11 cellular contexts compared by ENCODE assay signal in the genomic region with DNA sequence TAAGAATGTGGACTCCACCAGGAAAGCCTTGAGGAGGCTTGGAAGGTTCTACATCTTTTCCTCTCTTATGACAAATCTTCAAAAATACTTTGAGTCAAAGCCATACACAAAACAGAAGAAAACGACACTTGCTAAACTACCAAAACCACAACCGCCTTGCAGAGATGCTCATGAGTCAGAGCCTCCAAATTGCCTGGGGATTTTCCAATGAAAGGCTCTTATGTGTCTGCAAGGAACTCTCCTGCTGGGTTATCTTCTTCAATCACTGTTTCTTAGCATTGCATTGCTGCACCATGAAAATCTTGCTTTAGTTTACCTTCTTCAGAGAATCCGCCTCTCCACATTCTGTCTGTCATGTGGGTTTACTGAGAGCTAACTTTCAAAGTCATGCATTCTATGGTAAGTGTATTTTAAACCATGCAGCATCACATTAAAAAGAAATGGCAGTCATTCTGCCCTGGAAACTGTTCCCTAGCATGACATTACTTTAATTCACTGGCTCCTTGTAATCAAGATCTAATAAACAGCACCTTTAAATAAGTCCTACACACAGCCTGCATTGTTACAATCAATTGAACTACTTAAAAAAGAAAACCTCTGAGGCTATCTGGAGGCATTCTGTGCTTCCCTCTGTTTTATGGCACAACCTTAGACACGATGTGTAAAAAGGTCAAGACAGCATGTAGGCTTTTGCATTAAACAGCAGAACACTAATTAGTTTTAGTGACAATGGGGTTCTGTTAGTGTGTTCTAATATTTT.
A peak's percentile ranks its signal among the peaks of the same experiment; 100 is the strongest.
DNase-seq lines count a peak whose midpoint lies in the region; ATAC-seq and TF ChIP-seq lines count a peak whose summit lies in the region.
"Had no signal": no experiment of that assay in that cellular context is flagged by ENCODE, and none has a peak within 500 bp of the region (broad histone marks: within the 10 kb centered on the region; RNA-seq: fewer than 3 reads in every experiment).

No MANE protein-coding gene starts in this region.

- H3K27me3 Mint-ChIP-seq in GM23338 (ENCODE audit: insufficient read depth, low read depth, poor library complexity), result peaks cover 5% of the 10 kb centered on the region

- H2AFZ ChIP-seq in GM23338, result peak overlapping the region; percentile 80; the same call in 1 of the 2 replicates

- peaks cover 51% of the 10 kb centered on the region for H3K4me1 ChIP-seq in GM23338 (ENCODE audit: insufficient read depth)
- no peaks in the 10 kb centered on the region for H3K4me1 ChIP-seq in foreskin keratinocyte
- H3K4me1 ChIP-seq: esophagus squamous epithelium had no signal

- H3K9me2 ChIP-seq in GM23338 (ENCODE audit: insufficient read depth), result no peaks in the 10 kb centered on the region; the same call in 1 of the 2 replicates

- H3K27me3 ChIP-seq in GM23338 (ENCODE audit: insufficient read depth), result no peaks in the 10 kb centered on the region
- H3K27me3 ChIP-seq in foreskin keratinocyte, result peaks cover 14% of the 10 kb centered on the region

- in situ Hi-C loops in Caki2 (cut with HindIII; ENCODE audit: low pct_unique_long_range_greater_than_20kb, low sequenced_read_pairs), result no loop called here

- H3F3A ChIP-seq in GM23338 (replicated peaks; ENCODE audit: low read depth), result 0 out of 2 replicates have a peak, but pooled peaks cover 2% of the 10 kb centered on the region

- no peaks in the 10 kb centered on the region for H3K36me3 Mint-ChIP-seq in GM23338 (ENCODE audit: low read depth)

- no peaks in the 10 kb centered on the region for H3K9me3 Mint-ChIP-seq in GM23338

- TF ChIP-seq CTCF in GM23338 (conservative IDR thresholded peaks at IDR 0.05; ENCODE audit: low read depth in 2 of 2) (no peak), RWPE1 (conservative IDR thresholded peaks at IDR 0.05; ENCODE audit: low read depth) (no peak), foreskin keratinocyte (conservative IDR thresholded peaks at IDR 0.05) (no peak), GM10248 (IDR thresholded peaks at IDR 0.05; ENCODE audit: control extremely low read depth, extremely low read depth, low read depth, missing control alignments) (no peak)

- CTCF ChIA-PET in RWPE1 (lab: Yijun Ruan, JAX) (no interaction called here), GM10248 (lab: Yijun Ruan, JAX) (interaction anchor here (1.0 kb wide), 1 partner anchor 14 kb away, joined by 3 read pairs; no protein-coding TSS in a partner anchor)

- H4K20me1 ChIP-seq in GM23338 (replicated peaks; ENCODE audit: insufficient read depth), result no peaks in the 10 kb centered on the region

- no peaks in the 10 kb centered on the region for H3K79me2 ChIP-seq in GM23338 (replicated peaks; ENCODE audit: insufficient read depth)

- no peak overlapping the region for H3K4me3 ChIP-seq in GM23338
- H3K4me3 ChIP-seq: esophagus squamous epithelium had no signal

- H3K27ac Mint-ChIP-seq in GM23338, result no peak overlapping the region

- H3K4me2 ChIP-seq in GM23338, result no peak overlapping the region
- H3K4me2 ChIP-seq: KMS-11 had no signal

- H3K27ac ChIP-seq in GM23338 (ENCODE audit: low read depth) (no peak overlapping the region), RWPE1 (no peak overlapping the region), foreskin keratinocyte (no peak overlapping the region)
- H3K27ac ChIP-seq: esophagus squamous epithelium, KMS-11 had no signal

- peaks cover 51% of the 10 kb centered on the region for H3K4me1 Mint-ChIP-seq in GM23338

- POLR2A ChIA-PET in RWPE1 (lab: Yijun Ruan, JAX; ENCODE audit: low non-redundant PET) (no interaction called here), GM10248 (lab: Yijun Ruan, JAX) (no interaction called here)

- ATAC-seq in GM23338 (peak; percentile 35; the same call in 2 of the 3 replicates), foreskin keratinocyte (peak; percentile 77)

- no peaks in the 10 kb centered on the region for H3K36me3 ChIP-seq in GM23338 (ENCODE audit: insufficient read depth)
- H3K36me3 ChIP-seq: esophagus squamous epithelium had no signal

- DNase-seq in Caki2 (ENCODE audit: low read depth), result peak; percentile 19
- no peak for DNase-seq in GM23338 (ENCODE audit: low spot score)
- peak; percentile 7 for DNase-seq in RWPE1 (ENCODE audit: low spot score)
- peak; percentile 27 to 61 for DNase-seq in foreskin keratinocyte
- no peak for DNase-seq in COLO668 (lab: John Stamatoyannopoulos, UW; ENCODE audit: unreplicated experiment)
- no peak for DNase-seq in T-helper 9 cell
- no peak for DNase-seq in GM10248 (ENCODE audit: extremely low spot score)
- no peak for DNase-seq in GM19240 (ENCODE audit: insufficient read length, low spot score)
- DNase-seq: esophagus squamous epithelium; stimulated activated CD4-positive, alpha-beta T cell treated with anti-CD3 and anti-CD28 coated beads, Interleukin-4, amount 100 ng/mL, for 1 hour had no signal

- H3K4me3 Mint-ChIP-seq in GM23338, result no peak overlapping the region

TF ChIP-seq in GM23338, 12 proteins besides CTCF, POLR2A, EP300 and RAD21 (continues in another document):
- no peak for TF ChIP-seq JUNB (IDR thresholded peaks at IDR 0.05; ENCODE audit: unreplicated experiment)
- TF ChIP-seq, protein P1, sequence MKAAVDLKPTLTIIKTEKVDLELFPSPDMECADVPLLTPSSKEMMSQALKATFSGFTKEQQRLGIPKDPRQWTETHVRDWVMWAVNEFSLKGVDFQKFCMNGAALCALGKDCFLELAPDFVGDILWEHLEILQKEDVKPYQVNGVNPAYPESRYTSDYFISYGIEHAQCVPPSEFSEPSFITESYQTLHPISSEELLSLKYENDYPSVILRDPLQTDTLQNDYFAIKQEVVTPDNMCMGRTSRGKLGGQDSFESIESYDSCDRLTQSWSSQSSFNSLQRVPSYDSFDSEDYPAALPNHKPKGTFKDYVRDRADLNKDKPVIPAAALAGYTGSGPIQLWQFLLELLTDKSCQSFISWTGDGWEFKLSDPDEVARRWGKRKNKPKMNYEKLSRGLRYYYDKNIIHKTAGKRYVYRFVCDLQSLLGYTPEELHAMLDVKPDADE (IDR thresholded peaks at IDR 0.05), result no peak
- no peak for TF ChIP-seq ZNF114 (CRISPR knock-in tag; IDR thresholded peaks at IDR 0.05)
- TF ChIP-seq ZNF331 (CRISPR knock-in tag; IDR thresholded peaks at IDR 0.05; ENCODE audit: low read depth), result no peak
- no peak for TF ChIP-seq CREB1 (CRISPR knock-in tag; IDR thresholded peaks at IDR 0.05; ENCODE audit: low read depth)
- TF ChIP-seq REST (IDR thresholded peaks at IDR 0.05; ENCODE audit: unreplicated experiment), result no peak

Comparison
In these comparisons a context has a peak if more than half of its experiments do, and no peak if none do; other contexts are left out.
1. DNase-seq: peak in Caki2 (single experiment), RWPE1 (single experiment) and foreskin keratinocyte (2 of 2); none in GM23338 (single experiment), COLO668 (single experiment), T-helper 9 cell (single experiment), GM10248 (single experiment) and GM19240 (single experiment).